8 cellular contexts compared by ENCODE assay signal in genomic region chr11:62694455-62695167, GRCh38. TPM values are rescaled to one million over a fixed set of nuclear protein-coding genes. Genes with fewer than 3 reads are reported as not detected.
A peak's percentile ranks its signal among the peaks of the same experiment; 100 is the strongest.
DNase-seq lines count a peak whose midpoint lies in the region; ATAC-seq, FAIRE-seq and TF ChIP-seq lines count a peak whose summit lies in the region.

No MANE protein-coding gene starts in this region.

- no peak overlapping the region for H4K91ac ChIP-seq in H1 (replicated peaks; ENCODE audit: insufficient read length, low read length)

- TF ChIP-seq RAD21 in H1 (IDR thresholded peaks at IDR 0.05 in 1 of 2, conservative IDR thresholded peaks at IDR 0.05 in 1 of 2; ENCODE audit: low read depth in 2 of 2, low read length in 2 of 2), result peak; percentile 72 to 84

- H3K23ac ChIP-seq in H1 (ENCODE audit: insufficient read length), result no peak overlapping the region

- no peak for ATAC-seq in HG03025 (IDR thresholded peaks at IDR 0.05; ENCODE audit: low FRiP score, unreplicated experiment)

- H3K23me2 ChIP-seq in H1 (ENCODE audit: low read depth, low read length), result no peaks in the 10 kb centered on the region

- peak; percentile 79 for DNase-seq in AG08396 (ENCODE audit: low spot score)
- peak; percentile 76 for DNase-seq in GM19240 (ENCODE audit: insufficient read length, low spot score)
- DNase-seq in NCI-H774 (lab: John Stamatoyannopoulos, UW), result peak; percentile 58
- DNase-seq in activated CD8-positive, alpha-beta memory T cell treated with anti-CD3 and anti-CD28 coated beads for 24 hours, result peak; percentile 89
- DNase-seq in H1 (ENCODE audit: low read depth in 1 of 2, low spot score in 2 of 2), result peak in 1 of 2 experiments; percentile 87
- DNase-seq in midbrain (lab: John Stamatoyannopoulos, UW), result peak; percentile 59
- peak; percentile 59 for DNase-seq in stimulated activated CD8-positive, alpha-beta memory T cell treated with anti-CD3 and anti-CD28 coated beads, Interleukin-4, amount 100 ng/mL, for 24 hours (ENCODE audit: low read depth)

- H3K9ac ChIP-seq in H1 (replicated peaks in 1 of 4; ENCODE audit: extremely low read depth in 1 of 4, low read depth in 3 of 4, low read length in 3 of 4), result no peak overlapping the region

- no peak overlapping the region for H3K14ac ChIP-seq in H1 (ENCODE audit: insufficient read length)

- peaks cover 11 to 29% (median 25%) of the 10 kb centered on the region in 4 experiments; a peak in 6 of 8 replicates for H3K36me3 ChIP-seq in H1 (ENCODE audit: control insufficient read depth in 2 of 4, insufficient read depth in 4 of 4, low read length in 3 of 4)

- H2BK120ac ChIP-seq in H1 (replicated peaks; ENCODE audit: low read depth, low read length), result no peak overlapping the region

- peak overlapping the region; percentile 81; the same call in 1 of the 2 replicates for H4K8ac ChIP-seq in H1 (ENCODE audit: extremely low read depth, insufficient read depth, low read length)

- no peak overlapping the region for H2BK12ac ChIP-seq in H1 (ENCODE audit: low read depth, low read length)

- CTCF ChIA-PET in H1 (lab: Charles Lee; ENCODE audit: partially characterized antibody), result interaction anchor here (0.8 to 10.3 kb wide), 25 partner anchors 9 to 300 kb away, joined by 3 to 114 read pairs (median 4); partner anchors contain the start of genes B3GAT3, C11orf98, CSKMT and TAF6L

- no peak for TF ChIP-seq POLR2A in H1 (IDR thresholded peaks at IDR 0.05; ENCODE audit: control extremely low read depth in 1 of 2, low read depth in 2 of 2, low read length in 2 of 2)

- H3K4ac ChIP-seq in H1 (replicated peaks; ENCODE audit: insufficient read length, low read depth, low read length), result no peak overlapping the region

- no peak overlapping the region for H2BK5ac ChIP-seq in H1 (ENCODE audit: low read depth, low read length)

- H4K20me1 ChIP-seq in H1 (replicated peaks in 1 of 2; ENCODE audit: control insufficient read depth in 1 of 2, insufficient read depth in 2 of 2, low read length in 2 of 2), result peaks cover 0 to 6% of the 10 kb centered on the region in 2 experiments

- H3K79me2 ChIP-seq in H1 (ENCODE audit: control insufficient read depth in 1 of 2, insufficient read depth in 2 of 2, low read length in 2 of 2), result no peaks in the 10 kb centered on the region

- no peaks in the 10 kb centered on the region for H3K79me1 ChIP-seq in H1 (ENCODE audit: low read depth, low read length)

- no peaks in the 10 kb centered on the region for H3K9me3 ChIP-seq in H1 (ENCODE audit: insufficient read depth in 2 of 2, low read depth in 1 of 2, low read length in 1 of 2)

- no peak overlapping the region for H2BK15ac ChIP-seq in H1 (ENCODE audit: low read length)

- no peak overlapping the region for H2AK5ac ChIP-seq in H1 (ENCODE audit: low read depth, low read length)

- no peak for TF ChIP-seq EP300 in H1 (IDR thresholded peaks at IDR 0.05; ENCODE audit: borderline replicate concordance in 1 of 2, low read depth in 2 of 2, low read length in 2 of 2)

- no peak overlapping the region for H3K56ac ChIP-seq in H1 (replicated peaks; ENCODE audit: insufficient read length, low read depth, low read length)

- no peak overlapping the region for H3K4me3 ChIP-seq in H1 (ENCODE audit: extremely low read depth in 1 of 4, insufficient read depth in 2 of 4, low read depth in 3 of 4, low read length in 4 of 4)

- peak; percentile 75 for FAIRE-seq in H1 (lab: Jason Lieb, UNC)

- no peak overlapping the region for H3K4me2 ChIP-seq in H1 (ENCODE audit: insufficient read depth in 1 of 2, low read depth in 2 of 2, low read length in 2 of 2)

- H3K27ac ChIP-seq in H1 (ENCODE audit: low read depth, low read length), result no peak overlapping the region

- POLR2A ChIA-PET in H1 (lab: Charles Lee; ENCODE audit: partially characterized antibody), result interaction anchor here (0.7 to 61.4 kb wide), 5 partner anchors 11 to 123 kb away, joined by 3 to 2041 read pairs (median 4); partner anchors contain the start of genes BSCL2, C11orf98, CSKMT and EEF1G

- H2AFZ ChIP-seq in H1 (ENCODE audit: low read length), result no peak overlapping the region

- no peak overlapping the region for H4K5ac ChIP-seq in H1 (ENCODE audit: insufficient read length, low read depth, low read length)

- H3K18ac ChIP-seq in H1 (ENCODE audit: extremely low read depth, low read length), result no peak overlapping the region

- WGBS in H1 (ENCODE audit: extremely low coverage in 1 of 2, insufficient coverage in 1 of 2, insufficient read length in 1 of 2, insufficient replicate concordance in 2 of 2, low coverage in 1 of 2, low lambda C conversion rate in 2 of 2, missing lambda C conversion rate in 1 of 2), 2 experiments, result 77% methylated on average over 14 of the region's 14 CpGs; no CpG with 5 or more reads in 1 of the 2 experiments

- no peaks in the 10 kb centered on the region for H3K27me3 ChIP-seq in H1 (replicated peaks in 1 of 4; ENCODE audit: control insufficient read depth in 3 of 4, extremely low read depth in 1 of 4, insufficient read depth in 3 of 4, low read length in 3 of 4)

- peak; percentile 76 to 89 (median 81) for TF ChIP-seq CTCF in H1 (IDR thresholded peaks at IDR 0.05; ENCODE audit: control extremely low read depth in 1 of 3, insufficient read depth in 1 of 3, low read depth in 1 of 3, low read length in 3 of 3)

- no peaks in the 10 kb centered on the region; a peak in 1 of 7 replicates for H3K4me1 ChIP-seq in H1 (replicated peaks in 1 of 4; ENCODE audit: control insufficient read depth in 3 of 4, insufficient read depth in 4 of 4, low read length in 3 of 4)

- no peak overlapping the region for H2BK20ac ChIP-seq in H1 (ENCODE audit: low read length)

TF ChIP-seq in H1, 55 proteins besides CTCF, POLR2A, EP300 and RAD21:
- TF ChIP-seq SIN3A (conservative IDR thresholded peaks at IDR 0.05 in 1 of 2, IDR thresholded peaks at IDR 0.05 in 1 of 2; ENCODE audit: low read depth in 1 of 2, low read length in 2 of 2) (peak in 1 of 2 experiments; percentile 73; a peak in 2 of 4 replicates), BACH1 (IDR thresholded peaks at IDR 0.05; ENCODE audit: low read length) (peak; percentile 91), MAFK (IDR thresholded peaks at IDR 0.05; ENCODE audit: low read depth, low read length) (peak; percentile 47; the same call in 1 of the 2 replicates), GABPA (IDR thresholded peaks at IDR 0.05; ENCODE audit: borderline replicate concordance, insufficient read depth, low read length) (no peak; the same call in 1 of the 2 replicates)

RNA-seq across cellular contexts. Expression of gene LRRN4CL, which starts 5.3 kb away (rescaled TPM):
- total RNA-seq in H1 (2021; fragmentation: NEBNext Ultra II Directional; extraction: Animal tissue kit (Norgen Biotek cat#: 25700)), result 0.26 TPM in 1 of 2 replicates, not detected in the other
- 0.03 and 0.05 TPM in 2 replicates for polyA plus RNA-seq in H1 (2011; rRNA removed)
- 0.05 TPM for polyA plus RNA-seq in H1 (2011; cell fraction: cytosol; rRNA removed)
- 0.26 TPM for polyA plus RNA-seq in H1 (2011; cell fraction: nucleus; rRNA removed)
- 0.07 TPM in 2 of 4 replicates, not detected in the others for polyA plus RNA-seq in H1 (2012, experiment 1 of 2)
- polyA plus RNA-seq in H1 (2012, experiment 2 of 2), result 0.05 TPM
- polyA plus RNA-seq in H1 (2013, experiment 1 of 2), result 0.14 TPM
- polyA plus RNA-seq in H1 (2013, experiment 2 of 2), result 0.13 TPM
- polyA minus RNA-seq in H1 (2011; rRNA and poly(A)+ RNA removed), result 0.15 and 0.16 TPM in 2 replicates
- polyA minus RNA-seq in H1 (2011; cell fraction: cytosol; rRNA and poly(A)+ RNA removed), result not detected
- 1.00 TPM for polyA minus RNA-seq in H1 (2011; cell fraction: nucleus; rRNA and poly(A)+ RNA removed)

RNA-seq across cellular contexts. Expression of gene BSCL2, which starts 12.6 kb away (rescaled TPM):
- total RNA-seq in H1 (2021; fragmentation: NEBNext Ultra II Directional; extraction: Animal tissue kit (Norgen Biotek cat#: 25700)), result 59.5 and 73.7 TPM in 2 replicates
- polyA plus RNA-seq in H1 (2011; rRNA removed), result 264 and 286 TPM in 2 replicates
- 123 TPM for polyA plus RNA-seq in H1 (2011; cell fraction: cytosol; rRNA removed)
- 173 TPM for polyA plus RNA-seq in H1 (2011; cell fraction: nucleus; rRNA removed)
- polyA plus RNA-seq in H1 (2012, experiment 1 of 2), result 70.0 to 120 TPM (median 108 TPM) in 4 replicates
- polyA plus RNA-seq in H1 (2012, experiment 2 of 2), result 184 TPM
- 89.2 TPM for polyA plus RNA-seq in H1 (2013, experiment 1 of 2)
- polyA plus RNA-seq in H1 (2013, experiment 2 of 2), result 99.4 TPM
- 159 and 168 TPM in 2 replicates for polyA minus RNA-seq in H1 (2011; rRNA and poly(A)+ RNA removed)
- 39.3 TPM for polyA minus RNA-seq in H1 (2011; cell fraction: cytosol; rRNA and poly(A)+ RNA removed)
- polyA minus RNA-seq in H1 (2011; cell fraction: nucleus; rRNA and poly(A)+ RNA removed), result 59.6 TPM

RNA-seq across cellular contexts. Expression of gene GNG3, which starts 12.9 kb away (rescaled TPM):
- 4.9 and 6.4 TPM in 2 replicates for total RNA-seq in H1 (2021; fragmentation: NEBNext Ultra II Directional; extraction: Animal tissue kit (Norgen Biotek cat#: 25700))
- 10.9 and 12.1 TPM in 2 replicates for polyA plus RNA-seq in H1 (2011; rRNA removed)
- polyA plus RNA-seq in H1 (2011; cell fraction: cytosol; rRNA removed), result 6.2 TPM
- polyA plus RNA-seq in H1 (2011; cell fraction: nucleus; rRNA removed), result 6.7 TPM
- 8.8 to 11.0 TPM (median 9.4 TPM) in 4 replicates for polyA plus RNA-seq in H1 (2012, experiment 1 of 2)
- 18.5 TPM for polyA plus RNA-seq in H1 (2012, experiment 2 of 2)
- 3.3 TPM for polyA plus RNA-seq in H1 (2013, experiment 1 of 2)
- polyA plus RNA-seq in H1 (2013, experiment 2 of 2), result 4.1 TPM
- polyA minus RNA-seq in H1 (2011; rRNA and poly(A)+ RNA removed), result 5.5 and 7.9 TPM in 2 replicates
- polyA minus RNA-seq in H1 (2011; cell fraction: cytosol; rRNA and poly(A)+ RNA removed), result 4.6 TPM
- 1.8 TPM for polyA minus RNA-seq in H1 (2011; cell fraction: nucleus; rRNA and poly(A)+ RNA removed)

RNA-seq across cellular contexts. Expression of gene UBXN1, which starts 15.7 kb away (rescaled TPM):
- total RNA-seq in H1 (2021; fragmentation: NEBNext Ultra II Directional; extraction: Animal tissue kit (Norgen Biotek cat#: 25700)), result 104 and 114 TPM in 2 replicates
- polyA plus RNA-seq in H1 (2011; rRNA removed), result 78.6 and 126 TPM in 2 replicates
- polyA plus RNA-seq in H1 (2011; cell fraction: cytosol; rRNA removed), result 175 TPM
- 134 TPM for polyA plus RNA-seq in H1 (2011; cell fraction: nucleus; rRNA removed)
- polyA plus RNA-seq in H1 (2012, experiment 1 of 2), result 93.9 to 156 TPM (median 146 TPM) in 4 replicates
- 174 TPM for polyA plus RNA-seq in H1 (2012, experiment 2 of 2)
- 99.6 TPM for polyA plus RNA-seq in H1 (2013, experiment 1 of 2)
- 95.6 TPM for polyA plus RNA-seq in H1 (2013, experiment 2 of 2)
- polyA minus RNA-seq in H1 (2011; rRNA and poly(A)+ RNA removed), result 27.2 and 28.9 TPM in 2 replicates
- polyA minus RNA-seq in H1 (2011; cell fraction: cytosol; rRNA and poly(A)+ RNA removed), result 48.2 TPM
- polyA minus RNA-seq in H1 (2011; cell fraction: nucleus; rRNA and poly(A)+ RNA removed), result 49.5 TPM

RNA-seq across cellular contexts. Expression of gene LBHD1, which starts 22.5 kb away (rescaled TPM):
- total RNA-seq in H1 (2021; fragmentation: NEBNext Ultra II Directional; extraction: Animal tissue kit (Norgen Biotek cat#: 25700)), result 3.6 and 5.2 TPM in 2 replicates
- 2.3 and 2.8 TPM in 2 replicates for polyA plus RNA-seq in H1 (2011; rRNA removed)
- 2.5 TPM for polyA plus RNA-seq in H1 (2011; cell fraction: cytosol; rRNA removed)
- polyA plus RNA-seq in H1 (2011; cell fraction: nucleus; rRNA removed), result 5.8 TPM
- polyA plus RNA-seq in H1 (2012, experiment 1 of 2), result 3.3 to 4.0 TPM (median 3.6 TPM) in 4 replicates
- polyA plus RNA-seq in H1 (2012, experiment 2 of 2), result 2.7 TPM
- polyA plus RNA-seq in H1 (2013, experiment 1 of 2), result 3.2 TPM
- 2.7 TPM for polyA plus RNA-seq in H1 (2013, experiment 2 of 2)
- polyA minus RNA-seq in H1 (2011; rRNA and poly(A)+ RNA removed), result 2.8 and 3.6 TPM in 2 replicates
- polyA minus RNA-seq in H1 (2011; cell fraction: cytosol; rRNA and poly(A)+ RNA removed), result 3.4 TPM
- polyA minus RNA-seq in H1 (2011; cell fraction: nucleus; rRNA and poly(A)+ RNA removed), result 9.8 TPM
